In the genomic region with DNA sequence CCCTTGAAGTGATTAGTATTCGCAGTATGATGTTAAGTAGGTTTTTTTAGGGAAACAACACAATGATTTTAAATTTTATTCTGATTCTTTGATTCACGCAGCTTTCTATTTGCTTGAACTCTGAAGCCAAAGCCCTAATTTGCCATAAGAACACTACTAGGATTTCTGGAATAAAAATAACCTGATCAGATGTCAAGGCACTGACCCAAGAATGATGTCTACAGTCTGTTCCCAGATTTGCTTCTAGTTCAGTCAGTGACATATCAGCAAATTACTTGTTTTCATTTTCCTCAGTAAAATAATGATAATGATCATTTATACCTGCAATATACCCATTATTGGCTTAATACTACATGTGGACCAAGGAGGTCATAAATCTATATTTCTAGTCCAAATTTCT, we compare ENCODE assay signal across 25 cellular contexts.
"Had no signal": no experiment of that assay in that cellular context is flagged by ENCODE, and none has a peak within 500 bp of the region (broad histone marks: within the 10 kb centered on the region; RNA-seq: fewer than 3 reads in every experiment).

No MANE protein-coding gene starts in this region.

- H3K4me1 ChIP-seq: adrenal gland, Peyer's patch, SJSA1 had no signal

- H3K9me3 ChIP-seq: adrenal gland, MG63, Peyer's patch, SJSA1, SK-N-SH had no signal

- ATAC-seq: activated CD8-positive, alpha-beta T cell treated with anti-CD3 and anti-CD28 coated beads for 36 hours; activated naive CD4-positive, alpha-beta T cell treated with anti-CD3 and anti-CD28 coated beads, Interleukin-2, amount 50 U/mL, for 72 hours; activated T-cell treated with anti-CD3 and anti-CD28 coated beads, Interleukin-2, amount 50 U/mL, for 4 hours; PC-3 had no signal

- H3K36me3 ChIP-seq: adrenal gland, MG63, Peyer's patch, SJSA1 had no signal

- DNase-seq: activated CD4-positive, alpha-beta T cell treated with anti-CD3 and anti-CD28 coated beads, Interleukin-2, amount 10 ng/mL, durations not matched to agents 24 days and 14 days; activated CD4-positive, alpha-beta T cell treated with anti-CD3 and anti-CD28 coated beads, Interleukin-2, amount 50 U/mL, for 4 hours; activated CD8-positive, alpha-beta T cell treated with anti-CD3 and anti-CD28 coated beads for 36 hours; activated gamma-delta T cell treated with Interleukin-2 at 50 U/mL for 16 hours; activated naive CD4-positive, alpha-beta T cell treated with anti-CD3 and anti-CD28 coated beads for 36 hours; activated T-cell treated with anti-CD3 and anti-CD28 coated beads, Interleukin-2, amount 50 U/mL, for 4 hours; adrenal gland; Kasumi-1; KG1; NCI-H1048; NCI-H1436 treated with DMSO at 0.1 percent for 48 hours; NCI-H1694 treated with DMSO at 0.1 percent for 48 hours; NCI-H2029; NCI-H345; NCI-H526; NCI-H748 treated with DMSO at 0.1 percent for 48 hours; NK-92 treated with Interleukin-12 subunit alpha and Interleukin-12 subunit beta, amount 100 ng/mL, for 24 hours; PC-3; Peyer's patch; RPMI8226; SHP77 treated with DMSO at 0.1 percent for 48 hours; SK-N-SH had no signal

- H3K4me3 ChIP-seq: adrenal gland, MG63, Peyer's patch, SJSA1 had no signal

- H3K27me3 ChIP-seq: adrenal gland, MG63, Peyer's patch, SJSA1 had no signal

- H3K27ac ChIP-seq: adrenal gland, Peyer's patch, SJSA1 had no signal
